1 cellular context compared by ENCODE assay signal in genomic region chr5:151097081-151097480, GRCh38.
A peak's percentile ranks its signal among the peaks of the same experiment; 100 is the strongest.
TF ChIP-seq lines count a peak whose summit lies in the region.

No MANE protein-coding gene starts in this region.

TF ChIP-seq in GM12878, 131 proteins besides CTCF, POLR2A, EP300 and RAD21:
- TF ChIP-seq POLR2AphosphoS5 (IDR thresholded peaks at IDR 0.05; ENCODE audit: low read length) = 0 out of 2 replicates have a peak, but pooled peaks have one; percentile 5
- TF ChIP-seq RB1 (IDR thresholded peaks at IDR 0.05; ENCODE audit: borderline replicate concordance) = no peak
- TF ChIP-seq ELK1 (IDR thresholded peaks at IDR 0.05; ENCODE audit: low read depth, low read length) = no peak
- TF ChIP-seq CREB1 (IDR thresholded peaks at IDR 0.05; ENCODE audit: low read depth) = 0 out of 2 replicates have a peak, but pooled peaks have one; percentile 13
- no peak for TF ChIP-seq KLF5 (IDR thresholded peaks at IDR 0.05; ENCODE audit: partially characterized antibody)
